Comparison of ENCODE assay signal across 16 cellular contexts in genomic region chr14:76089151-76089550, GRCh38.
"Had no signal": no experiment of that assay in that cellular context is flagged by ENCODE, and none has a peak within 500 bp of the region (broad histone marks: within the 10 kb centered on the region; RNA-seq: fewer than 3 reads in every experiment).

No MANE protein-coding gene starts in this region.

- H3K9me3 Mint-ChIP-seq: activated naive CD4-positive, alpha-beta T cell treated with anti-CD3 and anti-CD28 coated beads, Interleukin-2, amount 50 U/mL, for 72 hours; activated T-cell treated with anti-CD3 and anti-CD28 coated beads, Interleukin-2, amount 50 U/mL, for 24 hours had no signal

- ATAC-seq: activated naive CD4-positive, alpha-beta T cell treated with anti-CD3 and anti-CD28 coated beads, Interleukin-2, amount 50 U/mL, for 72 hours; body of pancreas; stimulated activated naive CD8-positive, alpha-beta T cell treated with anti-CD3 and anti-CD28 coated beads, Interleukin-15, Interleukin-2, amounts not matched to agents 100 U/mL and 50 U/mL, for 24 hours had no signal

- H3K9me3 ChIP-seq: body of pancreas, esophagus muscularis mucosa, neutrophil, suprapubic skin had no signal

- H3K4me3 Mint-ChIP-seq: activated T-cell treated with anti-CD3 and anti-CD28 coated beads, Interleukin-2, amount 50 U/mL, for 24 hours had no signal

- H3K4me1 ChIP-seq: body of pancreas had no signal

- H3K27me3 ChIP-seq: body of pancreas, esophagus muscularis mucosa, suprapubic skin had no signal

- H3K36me3 Mint-ChIP-seq: activated naive CD4-positive, alpha-beta T cell treated with anti-CD3 and anti-CD28 coated beads, Interleukin-2, amount 50 U/mL, for 72 hours had no signal

- H3K4me3 ChIP-seq: body of pancreas, esophagus muscularis mucosa, suprapubic skin had no signal

- H3K27me3 Mint-ChIP-seq: activated T-cell treated with anti-CD3 and anti-CD28 coated beads, Interleukin-2, amount 50 U/mL, for 24 hours had no signal

- FAIRE-seq: endometrium, keratinocyte, TTC549 had no signal

- DNase-seq: activated CD4-positive, alpha-beta T cell treated with anti-CD3 and anti-CD28 coated beads, Interleukin-2, amount 50 U/mL, for 4 hours; activated effector memory CD4-positive, alpha-beta T cell treated with anti-CD3 and anti-CD28 coated beads, Interleukin-2, amount 50 U/mL, for 16 hours; activated T-cell treated with anti-CD3 and anti-CD28 coated beads, Interleukin-2, amount 50 U/mL, for 24 hours; amniotic stem cell; body of pancreas; stimulated activated CD4-positive, alpha-beta T cell treated with anti-CD3 and anti-CD28 coated beads, Interleukin-12 subunit alpha, Interleukin-12 subunit beta, amount 100 ng/mL, for 4 hours; stimulated activated CD4-positive, alpha-beta T cell treated with anti-CD3 and anti-CD28 coated beads, Interleukin-2, amount 100 ng/mL, for 48 hours; stimulated activated naive CD8-positive, alpha-beta T cell treated with anti-CD3 and anti-CD28 coated beads, Interleukin-15, Interleukin-2, amounts not matched to agents 100 U/mL and 50 U/mL, for 24 hours; T-helper 2 cell had no signal

- H3K27ac ChIP-seq: body of pancreas, esophagus muscularis mucosa, neutrophil, suprapubic skin had no signal

- H3K27ac Mint-ChIP-seq: activated naive CD4-positive, alpha-beta T cell treated with anti-CD3 and anti-CD28 coated beads, Interleukin-2, amount 50 U/mL, for 72 hours; activated T-cell treated with anti-CD3 and anti-CD28 coated beads, Interleukin-2, amount 50 U/mL, for 24 hours had no signal

- H3K36me3 ChIP-seq: neutrophil had no signal
